In the genomic region with DNA sequence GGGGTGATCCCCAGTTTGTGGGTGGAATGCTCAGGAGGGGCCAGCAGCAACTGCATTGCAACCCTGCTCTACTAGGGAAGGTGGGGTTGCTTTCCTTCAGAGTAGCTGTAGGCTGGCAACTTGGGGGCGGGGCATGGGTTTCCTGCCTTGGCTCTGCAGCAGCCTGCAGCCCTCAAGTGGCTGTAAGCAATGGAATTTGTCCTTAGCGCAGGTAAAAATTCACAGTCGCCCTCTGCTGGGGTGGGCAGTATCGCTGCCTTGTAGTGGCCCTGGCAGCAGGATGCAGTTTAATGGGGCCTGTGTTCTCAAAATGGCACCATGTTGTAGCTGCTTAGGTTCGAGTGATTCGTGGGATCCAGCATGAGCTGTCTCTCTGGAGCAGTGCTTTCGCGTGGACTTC, we compare ENCODE assay signal across 1 cellular context.
A peak's percentile ranks its signal among the peaks of the same experiment; 100 is the strongest.
TF ChIP-seq lines count a peak whose summit lies in the region.

No MANE protein-coding gene starts in this region.

TF ChIP-seq in HepG2, 621 proteins besides CTCF, POLR2A, EP300 and RAD21 (continued from another document):
- TF ChIP-seq, protein P1, sequence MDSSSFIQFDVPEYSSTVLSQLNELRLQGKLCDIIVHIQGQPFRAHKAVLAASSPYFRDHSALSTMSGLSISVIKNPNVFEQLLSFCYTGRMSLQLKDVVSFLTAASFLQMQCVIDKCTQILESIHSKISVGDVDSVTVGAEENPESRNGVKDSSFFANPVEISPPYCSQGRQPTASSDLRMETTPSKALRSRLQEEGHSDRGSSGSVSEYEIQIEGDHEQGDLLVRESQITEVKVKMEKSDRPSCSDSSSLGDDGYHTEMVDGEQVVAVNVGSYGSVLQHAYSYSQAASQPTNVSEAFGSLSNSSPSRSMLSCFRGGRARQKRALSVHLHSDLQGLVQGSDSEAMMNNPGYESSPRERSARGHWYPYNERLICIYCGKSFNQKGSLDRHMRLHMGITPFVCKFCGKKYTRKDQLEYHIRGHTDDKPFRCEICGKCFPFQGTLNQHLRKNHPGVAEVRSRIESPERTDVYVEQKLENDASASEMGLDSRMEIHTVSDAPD (CRISPR knock-in tag; IDR thresholded peaks at IDR 0.05) = no peak
- TF ChIP-seq, protein P2, sequence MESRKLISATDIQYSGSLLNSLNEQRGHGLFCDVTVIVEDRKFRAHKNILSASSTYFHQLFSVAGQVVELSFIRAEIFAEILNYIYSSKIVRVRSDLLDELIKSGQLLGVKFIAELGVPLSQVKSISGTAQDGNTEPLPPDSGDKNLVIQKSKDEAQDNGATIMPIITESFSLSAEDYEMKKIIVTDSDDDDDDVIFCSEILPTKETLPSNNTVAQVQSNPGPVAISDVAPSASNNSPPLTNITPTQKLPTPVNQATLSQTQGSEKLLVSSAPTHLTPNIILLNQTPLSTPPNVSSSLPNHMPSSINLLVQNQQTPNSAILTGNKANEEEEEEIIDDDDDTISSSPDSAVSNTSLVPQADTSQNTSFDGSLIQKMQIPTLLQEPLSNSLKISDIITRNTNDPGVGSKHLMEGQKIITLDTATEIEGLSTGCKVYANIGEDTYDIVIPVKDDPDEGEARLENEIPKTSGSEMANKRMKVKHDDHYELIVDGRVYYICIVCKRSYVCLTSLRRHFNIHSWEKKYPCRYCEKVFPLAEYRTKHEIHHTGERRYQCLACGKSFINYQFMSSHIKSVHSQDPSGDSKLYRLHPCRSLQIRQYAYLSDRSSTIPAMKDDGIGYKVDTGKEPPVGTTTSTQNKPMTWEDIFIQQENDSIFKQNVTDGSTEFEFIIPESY (CRISPR knock-in tag; IDR thresholded peaks at IDR 0.05) = 0 out of 2 replicates have a peak, but pooled peaks have one; percentile 28
TF ChIP-seq in HepG2: peak in this region for 2.
